1 cellular context compared by ENCODE assay signal in the genomic region with DNA sequence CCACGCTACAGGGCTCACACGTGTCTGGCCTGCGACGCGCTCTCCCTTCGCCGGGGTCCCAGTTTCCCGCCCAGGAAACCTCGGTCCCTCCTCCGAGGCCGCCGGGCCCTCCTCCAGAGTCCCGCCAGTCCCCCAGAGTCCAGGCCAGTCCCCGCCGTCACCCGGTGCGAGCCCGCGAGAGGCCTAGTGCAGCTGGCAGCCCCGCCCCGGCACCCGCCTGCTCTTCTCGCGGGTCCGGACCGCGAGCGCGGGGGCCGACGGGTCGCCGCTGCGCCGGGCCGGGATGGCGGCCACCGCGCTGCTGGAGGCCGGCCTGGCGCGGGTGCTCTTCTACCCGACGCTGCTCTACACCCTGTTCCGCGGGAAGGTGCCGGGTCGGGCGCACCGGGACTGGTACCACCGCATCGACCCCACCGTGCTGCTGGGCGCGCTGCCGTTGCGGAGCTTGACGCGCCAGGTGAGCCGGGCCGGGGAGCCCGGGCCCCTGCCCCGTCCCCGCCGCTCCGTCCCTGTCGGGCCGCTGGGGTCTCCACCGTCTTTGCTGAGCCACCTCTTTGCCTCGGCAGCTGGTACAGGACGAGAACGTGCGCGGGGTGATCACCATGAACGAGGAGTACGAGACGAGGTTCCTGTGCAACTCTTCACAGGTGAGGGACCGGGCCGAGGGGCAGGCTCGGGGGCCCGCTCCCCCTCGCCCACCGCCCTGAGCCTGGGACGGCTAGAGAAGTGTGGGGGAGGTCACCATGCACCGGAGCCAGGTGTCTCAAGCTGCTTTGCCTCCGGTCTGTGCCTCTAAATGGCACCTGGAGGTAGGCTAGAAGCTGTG.
TF ChIP-seq lines count a peak whose summit lies in the region.

A gene with protein sequence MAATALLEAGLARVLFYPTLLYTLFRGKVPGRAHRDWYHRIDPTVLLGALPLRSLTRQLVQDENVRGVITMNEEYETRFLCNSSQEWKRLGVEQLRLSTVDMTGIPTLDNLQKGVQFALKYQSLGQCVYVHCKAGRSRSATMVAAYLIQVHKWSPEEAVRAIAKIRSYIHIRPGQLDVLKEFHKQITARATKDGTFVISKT (plus strand): TSS at position 260 of the 826 bp plus-strand sequence. CDS start 24 bp downstream, at position 284.

TF ChIP-seq in GM12878, 131 proteins besides CTCF, POLR2A, EP300 and RAD21 (continued from another document and continues in another):
- TF ChIP-seq, protein P1, sequence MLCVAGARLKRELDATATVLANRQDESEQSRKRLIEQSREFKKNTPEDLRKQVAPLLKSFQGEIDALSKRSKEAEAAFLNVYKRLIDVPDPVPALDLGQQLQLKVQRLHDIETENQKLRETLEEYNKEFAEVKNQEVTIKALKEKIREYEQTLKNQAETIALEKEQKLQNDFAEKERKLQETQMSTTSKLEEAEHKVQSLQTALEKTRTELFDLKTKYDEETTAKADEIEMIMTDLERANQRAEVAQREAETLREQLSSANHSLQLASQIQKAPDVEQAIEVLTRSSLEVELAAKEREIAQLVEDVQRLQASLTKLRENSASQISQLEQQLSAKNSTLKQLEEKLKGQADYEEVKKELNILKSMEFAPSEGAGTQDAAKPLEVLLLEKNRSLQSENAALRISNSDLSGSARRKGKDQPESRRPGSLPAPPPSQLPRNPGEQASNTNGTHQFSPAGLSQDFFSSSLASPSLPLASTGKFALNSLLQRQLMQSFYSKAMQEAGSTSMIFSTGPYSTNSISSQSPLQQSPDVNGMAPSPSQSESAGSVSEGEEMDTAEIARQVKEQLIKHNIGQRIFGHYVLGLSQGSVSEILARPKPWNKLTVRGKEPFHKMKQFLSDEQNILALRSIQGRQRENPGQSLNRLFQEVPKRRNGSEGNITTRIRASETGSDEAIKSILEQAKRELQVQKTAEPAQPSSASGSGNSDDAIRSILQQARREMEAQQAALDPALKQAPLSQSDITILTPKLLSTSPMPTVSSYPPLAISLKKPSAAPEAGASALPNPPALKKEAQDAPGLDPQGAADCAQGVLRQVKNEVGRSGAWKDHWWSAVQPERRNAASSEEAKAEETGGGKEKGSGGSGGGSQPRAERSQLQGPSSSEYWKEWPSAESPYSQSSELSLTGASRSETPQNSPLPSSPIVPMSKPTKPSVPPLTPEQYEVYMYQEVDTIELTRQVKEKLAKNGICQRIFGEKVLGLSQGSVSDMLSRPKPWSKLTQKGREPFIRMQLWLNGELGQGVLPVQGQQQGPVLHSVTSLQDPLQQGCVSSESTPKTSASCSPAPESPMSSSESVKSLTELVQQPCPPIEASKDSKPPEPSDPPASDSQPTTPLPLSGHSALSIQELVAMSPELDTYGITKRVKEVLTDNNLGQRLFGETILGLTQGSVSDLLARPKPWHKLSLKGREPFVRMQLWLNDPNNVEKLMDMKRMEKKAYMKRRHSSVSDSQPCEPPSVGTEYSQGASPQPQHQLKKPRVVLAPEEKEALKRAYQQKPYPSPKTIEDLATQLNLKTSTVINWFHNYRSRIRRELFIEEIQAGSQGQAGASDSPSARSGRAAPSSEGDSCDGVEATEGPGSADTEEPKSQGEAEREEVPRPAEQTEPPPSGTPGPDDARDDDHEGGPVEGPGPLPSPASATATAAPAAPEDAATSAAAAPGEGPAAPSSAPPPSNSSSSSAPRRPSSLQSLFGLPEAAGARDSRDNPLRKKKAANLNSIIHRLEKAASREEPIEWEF (IDR thresholded peaks at IDR 0.05; ENCODE audit: insufficient replicate concordance, low read depth, low read length), result no peak
- TF ChIP-seq, protein P2, sequence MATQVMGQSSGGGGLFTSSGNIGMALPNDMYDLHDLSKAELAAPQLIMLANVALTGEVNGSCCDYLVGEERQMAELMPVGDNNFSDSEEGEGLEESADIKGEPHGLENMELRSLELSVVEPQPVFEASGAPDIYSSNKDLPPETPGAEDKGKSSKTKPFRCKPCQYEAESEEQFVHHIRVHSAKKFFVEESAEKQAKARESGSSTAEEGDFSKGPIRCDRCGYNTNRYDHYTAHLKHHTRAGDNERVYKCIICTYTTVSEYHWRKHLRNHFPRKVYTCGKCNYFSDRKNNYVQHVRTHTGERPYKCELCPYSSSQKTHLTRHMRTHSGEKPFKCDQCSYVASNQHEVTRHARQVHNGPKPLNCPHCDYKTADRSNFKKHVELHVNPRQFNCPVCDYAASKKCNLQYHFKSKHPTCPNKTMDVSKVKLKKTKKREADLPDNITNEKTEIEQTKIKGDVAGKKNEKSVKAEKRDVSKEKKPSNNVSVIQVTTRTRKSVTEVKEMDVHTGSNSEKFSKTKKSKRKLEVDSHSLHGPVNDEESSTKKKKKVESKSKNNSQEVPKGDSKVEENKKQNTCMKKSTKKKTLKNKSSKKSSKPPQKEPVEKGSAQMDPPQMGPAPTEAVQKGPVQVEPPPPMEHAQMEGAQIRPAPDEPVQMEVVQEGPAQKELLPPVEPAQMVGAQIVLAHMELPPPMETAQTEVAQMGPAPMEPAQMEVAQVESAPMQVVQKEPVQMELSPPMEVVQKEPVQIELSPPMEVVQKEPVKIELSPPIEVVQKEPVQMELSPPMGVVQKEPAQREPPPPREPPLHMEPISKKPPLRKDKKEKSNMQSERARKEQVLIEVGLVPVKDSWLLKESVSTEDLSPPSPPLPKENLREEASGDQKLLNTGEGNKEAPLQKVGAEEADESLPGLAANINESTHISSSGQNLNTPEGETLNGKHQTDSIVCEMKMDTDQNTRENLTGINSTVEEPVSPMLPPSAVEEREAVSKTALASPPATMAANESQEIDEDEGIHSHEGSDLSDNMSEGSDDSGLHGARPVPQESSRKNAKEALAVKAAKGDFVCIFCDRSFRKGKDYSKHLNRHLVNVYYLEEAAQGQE (IDR thresholded peaks at IDR 0.05; ENCODE audit: low read depth, low read length), result no peak; the same call in 1 of the 2 replicates
- no peak for TF ChIP-seq SMAD1 (IDR thresholded peaks at IDR 0.05; ENCODE audit: low read depth, partially characterized antibody)
- TF ChIP-seq TCF3 (IDR thresholded peaks at IDR 0.05; ENCODE audit: borderline replicate concordance, insufficient read depth, low read depth, low read length), result peak; percentile 70
- TF ChIP-seq, protein P3, sequence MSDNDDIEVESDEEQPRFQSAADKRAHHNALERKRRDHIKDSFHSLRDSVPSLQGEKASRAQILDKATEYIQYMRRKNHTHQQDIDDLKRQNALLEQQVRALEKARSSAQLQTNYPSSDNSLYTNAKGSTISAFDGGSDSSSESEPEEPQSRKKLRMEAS (IDR thresholded peaks at IDR 0.05; ENCODE audit: low read depth, low read length), result peak; percentile 10; the same call in 1 of the 2 replicates
- no peak for TF ChIP-seq EZH2 (IDR thresholded peaks at IDR 0.05; ENCODE audit: borderline replicate concordance, control insufficient read depth, low read depth, low read length)
- TF ChIP-seq TAF1 (IDR thresholded peaks at IDR 0.05; ENCODE audit: borderline replicate concordance, low read depth, low read length), result peak; percentile 83; the same call in 1 of the 2 replicates
- TF ChIP-seq BACH1 (IDR thresholded peaks at IDR 0.05; ENCODE audit: borderline replicate concordance), result peak; percentile 72; the same call in 1 of the 2 replicates
- TF ChIP-seq SIX5 (IDR thresholded peaks at IDR 0.05; ENCODE audit: low read depth, low read length, severe bottlenecking), result peak; percentile 32
- no peak for TF ChIP-seq ZNF24 (IDR thresholded peaks at IDR 0.05)
- TF ChIP-seq CBX3 (IDR thresholded peaks at IDR 0.05; ENCODE audit: borderline replicate concordance, low read depth), result no peak
- no peak for TF ChIP-seq JUNB (IDR thresholded peaks at IDR 0.05)
- TF ChIP-seq NR2C2 (IDR thresholded peaks at IDR 0.05; ENCODE audit: borderline replicate concordance, control insufficient read depth, insufficient read length, low read depth), result no peak
- peak; percentile 95 for TF ChIP-seq CHD2 (IDR thresholded peaks at IDR 0.05; ENCODE audit: borderline replicate concordance, low read depth, low read length)
- TF ChIP-seq, protein P4, sequence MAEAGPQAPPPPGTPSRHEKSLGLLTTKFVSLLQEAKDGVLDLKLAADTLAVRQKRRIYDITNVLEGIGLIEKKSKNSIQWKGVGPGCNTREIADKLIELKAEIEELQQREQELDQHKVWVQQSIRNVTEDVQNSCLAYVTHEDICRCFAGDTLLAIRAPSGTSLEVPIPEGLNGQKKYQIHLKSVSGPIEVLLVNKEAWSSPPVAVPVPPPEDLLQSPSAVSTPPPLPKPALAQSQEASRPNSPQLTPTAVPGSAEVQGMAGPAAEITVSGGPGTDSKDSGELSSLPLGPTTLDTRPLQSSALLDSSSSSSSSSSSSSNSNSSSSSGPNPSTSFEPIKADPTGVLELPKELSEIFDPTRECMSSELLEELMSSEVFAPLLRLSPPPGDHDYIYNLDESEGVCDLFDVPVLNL (IDR thresholded peaks at IDR 0.05; ENCODE audit: low read depth, low read length), result 0 out of 2 replicates have a peak, but pooled peaks have one; percentile 28
- TF ChIP-seq, protein P5, sequence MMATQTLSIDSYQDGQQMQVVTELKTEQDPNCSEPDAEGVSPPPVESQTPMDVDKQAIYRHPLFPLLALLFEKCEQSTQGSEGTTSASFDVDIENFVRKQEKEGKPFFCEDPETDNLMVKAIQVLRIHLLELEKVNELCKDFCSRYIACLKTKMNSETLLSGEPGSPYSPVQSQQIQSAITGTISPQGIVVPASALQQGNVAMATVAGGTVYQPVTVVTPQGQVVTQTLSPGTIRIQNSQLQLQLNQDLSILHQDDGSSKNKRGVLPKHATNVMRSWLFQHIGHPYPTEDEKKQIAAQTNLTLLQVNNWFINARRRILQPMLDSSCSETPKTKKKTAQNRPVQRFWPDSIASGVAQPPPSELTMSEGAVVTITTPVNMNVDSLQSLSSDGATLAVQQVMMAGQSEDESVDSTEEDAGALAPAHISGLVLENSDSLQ (IDR thresholded peaks at IDR 0.05), result 0 out of 2 replicates have a peak, but pooled peaks have one; percentile 2
- no peak for TF ChIP-seq SP1 (IDR thresholded peaks at IDR 0.05; ENCODE audit: low read depth, low read length)
- peak; percentile 69; the same call in 1 of the 2 replicates for TF ChIP-seq POLR2AphosphoS5 (IDR thresholded peaks at IDR 0.05; ENCODE audit: low read length)
- TF ChIP-seq SREBF1 (IDR thresholded peaks at IDR 0.05; ENCODE audit: low read length), result no peak
- TF ChIP-seq PAX8 (IDR thresholded peaks at IDR 0.05), result no peak
- no peak for TF ChIP-seq HDAC2 (IDR thresholded peaks at IDR 0.05)
- TF ChIP-seq KDM1A (IDR thresholded peaks at IDR 0.05; ENCODE audit: borderline replicate concordance), result no peak
- TF ChIP-seq POLR2AphosphoS2 (IDR thresholded peaks at IDR 0.05; ENCODE audit: low read depth, low read length), result no peak; the same call in 1 of the 2 replicates
- no peak for TF ChIP-seq FOXM1 (IDR thresholded peaks at IDR 0.05; ENCODE audit: low read depth, low read length)
- TF ChIP-seq RUNX3 (IDR thresholded peaks at IDR 0.05; ENCODE audit: low read length), result no peak
- no peak for TF ChIP-seq ZNF384 (IDR thresholded peaks at IDR 0.05; ENCODE audit: borderline replicate concordance, low read depth, low read length)
- peak; percentile 71; the same call in 1 of the 2 replicates for TF ChIP-seq ZNF207 (IDR thresholded peaks at IDR 0.05; ENCODE audit: borderline replicate concordance)
- TF ChIP-seq, protein P6, sequence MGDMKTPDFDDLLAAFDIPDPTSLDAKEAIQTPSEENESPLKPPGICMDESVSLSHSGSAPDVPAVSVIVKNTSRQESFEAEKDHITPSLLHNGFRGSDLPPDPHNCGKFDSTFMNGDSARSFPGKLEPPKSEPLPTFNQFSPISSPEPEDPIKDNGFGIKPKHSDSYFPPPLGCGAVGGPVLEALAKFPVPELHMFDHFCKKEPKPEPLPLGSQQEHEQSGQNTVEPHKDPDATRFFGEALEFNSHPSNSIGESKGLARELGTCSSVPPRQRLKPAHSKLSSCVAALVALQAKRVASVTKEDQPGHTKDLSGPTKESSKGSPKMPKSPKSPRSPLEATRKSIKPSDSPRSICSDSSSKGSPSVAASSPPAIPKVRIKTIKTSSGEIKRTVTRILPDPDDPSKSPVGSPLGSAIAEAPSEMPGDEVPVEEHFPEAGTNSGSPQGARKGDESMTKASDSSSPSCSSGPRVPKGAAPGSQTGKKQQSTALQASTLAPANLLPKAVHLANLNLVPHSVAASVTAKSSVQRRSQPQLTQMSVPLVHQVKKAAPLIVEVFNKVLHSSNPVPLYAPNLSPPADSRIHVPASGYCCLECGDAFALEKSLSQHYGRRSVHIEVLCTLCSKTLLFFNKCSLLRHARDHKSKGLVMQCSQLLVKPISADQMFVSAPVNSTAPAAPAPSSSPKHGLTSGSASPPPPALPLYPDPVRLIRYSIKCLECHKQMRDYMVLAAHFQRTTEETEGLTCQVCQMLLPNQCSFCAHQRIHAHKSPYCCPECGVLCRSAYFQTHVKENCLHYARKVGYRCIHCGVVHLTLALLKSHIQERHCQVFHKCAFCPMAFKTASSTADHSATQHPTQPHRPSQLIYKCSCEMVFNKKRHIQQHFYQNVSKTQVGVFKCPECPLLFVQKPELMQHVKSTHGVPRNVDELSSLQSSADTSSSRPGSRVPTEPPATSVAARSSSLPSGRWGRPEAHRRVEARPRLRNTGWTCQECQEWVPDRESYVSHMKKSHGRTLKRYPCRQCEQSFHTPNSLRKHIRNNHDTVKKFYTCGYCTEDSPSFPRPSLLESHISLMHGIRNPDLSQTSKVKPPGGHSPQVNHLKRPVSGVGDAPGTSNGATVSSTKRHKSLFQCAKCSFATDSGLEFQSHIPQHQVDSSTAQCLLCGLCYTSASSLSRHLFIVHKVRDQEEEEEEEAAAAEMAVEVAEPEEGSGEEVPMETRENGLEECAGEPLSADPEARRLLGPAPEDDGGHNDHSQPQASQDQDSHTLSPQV (IDR thresholded peaks at IDR 0.05), result no peak
- TF ChIP-seq BMI1 (IDR thresholded peaks at IDR 0.05; ENCODE audit: borderline replicate concordance), result no peak
- peak; percentile 95 for TF ChIP-seq YY1 (IDR thresholded peaks at IDR 0.05; ENCODE audit: low read depth, low read length)
- TF ChIP-seq BHLHE40 (IDR thresholded peaks at IDR 0.05; ENCODE audit: borderline replicate concordance in 1 of 2, low read depth in 2 of 2, low read length in 1 of 2), result peak in 1 of 2 experiments; percentile 79; a peak in 2 of 4 replicates
- TF ChIP-seq SRF (IDR thresholded peaks at IDR 0.05; ENCODE audit: low read depth in 2 of 2, low read length in 2 of 2), result no peak
- TF ChIP-seq IRF4 (IDR thresholded peaks at IDR 0.05; ENCODE audit: low read depth, low read length), result no peak
